Comparison of ENCODE assay signal across 8 cellular contexts in the genomic region with DNA sequence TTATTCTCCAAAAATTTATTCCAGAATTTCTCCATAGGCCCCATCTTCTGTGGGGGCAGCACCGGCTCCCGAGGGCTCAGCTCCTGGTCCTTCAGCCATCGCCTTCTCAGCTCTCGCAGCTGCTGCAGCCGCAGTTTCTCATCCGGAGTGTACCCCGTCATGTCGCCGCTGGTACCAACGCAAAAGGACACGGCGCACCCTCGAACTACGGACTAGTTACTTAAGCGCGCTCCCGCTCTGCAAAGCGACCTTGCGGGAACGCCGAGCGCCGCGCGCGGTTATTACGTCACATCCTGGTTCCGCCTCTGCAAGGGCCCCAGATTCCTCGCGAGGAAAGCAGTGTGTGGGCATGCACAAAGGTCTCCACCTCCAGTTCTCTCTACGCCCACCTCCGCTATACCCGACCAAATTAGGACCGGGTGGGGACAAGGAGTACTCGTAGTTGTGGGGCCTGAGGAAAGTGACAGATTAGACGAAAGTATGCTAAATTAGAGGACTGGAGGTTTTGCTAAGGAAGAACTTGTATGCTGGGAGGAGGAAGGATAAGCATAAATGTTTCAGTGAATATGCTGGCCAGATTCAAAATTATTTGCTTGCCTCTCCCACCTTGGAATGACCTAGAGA.
DNase-seq lines count a peak whose midpoint lies in the region; ATAC-seq and FAIRE-seq lines count a peak whose summit lies in the region.

A gene (minus strand): TSS at position 260 of the 624 bp plus-strand sequence. CDS start 99 bp downstream, at position 161.

- H3K27me3 ChIP-seq in layer of hippocampus (ENCODE audit: control insufficient read depth, insufficient read depth, low read length), result no peaks in the 10 kb centered on the region

- ATAC-seq in HG03457 (IDR thresholded peaks at IDR 0.05; ENCODE audit: unreplicated experiment), result peak; percentile 84

- peak; percentile 100 for FAIRE-seq in GM19239 (lab: Jason Lieb, UNC)

- peak; percentile 95 for DNase-seq in Ammon's horn (ENCODE audit: low spot score)
- DNase-seq in GM19239 (ENCODE audit: insufficient read length, low spot score), result peak; percentile 81
- peak; percentile 86 for DNase-seq in NCI-H524 treated with DMSO at 0.1 percent for 48 hours (lab: John Stamatoyannopoulos, UW)
- DNase-seq in activated CD4-positive, alpha-beta T cell treated with anti-CD3 and anti-CD28 coated beads for 4 hours, result peak; percentile 94 to 97
- DNase-seq in stimulated activated CD4-positive, alpha-beta T cell treated with anti-CD3 and anti-CD28 coated beads, Interleukin-1b, Interleukin-23, amount 100 ng/mL, for 4 hours (ENCODE audit: low read depth in 2 of 2), result peak; percentile 90 to 92

- H3K27ac ChIP-seq in cingulate gyrus (ENCODE audit: low read depth, low read length), result peak within 1 kb of the TSS; percentile 85
- H3K27ac ChIP-seq in layer of hippocampus (ENCODE audit: low read depth, low read length), result peak within 1 kb of the TSS; percentile 81

Comparison
In these comparisons a context has a peak if more than half of its experiments do, and no peak if none do; other contexts are left out.
1. Peak in every context shown above with its lines: DNase-seq, ATAC-seq and H3K27ac ChIP-seq.